ENCODE assay signal across 8 cellular contexts in the genomic region with DNA sequence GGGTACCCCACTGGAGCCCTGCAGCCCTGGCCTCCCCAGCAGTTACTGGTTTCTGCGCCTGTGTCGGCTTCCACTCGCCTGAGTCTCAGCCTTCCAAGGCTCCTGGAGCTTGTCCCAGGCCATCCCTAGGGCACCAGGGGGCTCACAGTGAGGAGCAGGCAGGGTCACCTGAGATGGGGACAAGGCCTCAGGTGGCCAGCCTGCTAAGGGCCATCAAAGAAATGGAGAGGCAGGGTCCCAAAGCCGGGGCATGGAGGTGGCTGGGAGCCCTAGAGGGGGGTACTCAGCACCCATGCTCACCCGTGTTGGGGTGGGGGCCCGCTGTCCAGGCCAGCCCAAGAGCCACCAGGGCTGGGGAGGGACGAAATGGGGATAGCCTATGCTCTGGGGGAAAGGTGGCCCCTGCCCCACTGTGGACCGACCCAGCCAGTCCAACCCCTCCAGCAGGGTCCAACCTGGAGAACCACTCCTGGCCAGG. TPM values are rescaled to one million over a fixed set of nuclear protein-coding genes. Genes with fewer than 3 reads are reported as not detected.
A peak's percentile ranks its signal among the peaks of the same experiment; 100 is the strongest.
DNase-seq lines count a peak whose midpoint lies in the region; ATAC-seq and TF ChIP-seq lines count a peak whose summit lies in the region.

No MANE protein-coding gene starts in this region.

- peaks cover 0 to 1% of the 10 kb centered on the region in 2 donors for H3K36me3 Mint-ChIP-seq in activated T-cell treated with anti-CD3 and anti-CD28 coated beads, Interleukin-2, amount 50 U/mL, for 72 hours (ENCODE audit: insufficient read depth in 2 of 2)

- ATAC-seq in activated T-cell treated with anti-CD3 and anti-CD28 coated beads, Interleukin-2, amount 50 U/mL, for 72 hours (replicated peaks in 1 of 2), result no peak
- no peak for ATAC-seq in GM18520 (IDR thresholded peaks at IDR 0.05; ENCODE audit: unreplicated experiment)
- ATAC-seq in HG03565 (IDR thresholded peaks at IDR 0.05; ENCODE audit: unreplicated experiment), result no peak

- peaks cover 23% of the 10 kb centered on the region for H3K4me1 Mint-ChIP-seq in activated T-cell treated with anti-CD3 and anti-CD28 coated beads, Interleukin-2, amount 50 U/mL, for 72 hours (ENCODE audit: low read depth)

- 37% methylated on average over 8 of the region's 8 CpGs for WGBS in liver

- DNase-seq in activated T-cell treated with anti-CD3 and anti-CD28 coated beads, Interleukin-2, amount 50 U/mL, for 72 hours, result no peak
- DNase-seq in activated T-cell treated with anti-CD3 and anti-CD28 coated beads for 4 hours (no peak), astrocyte of the spinal cord (ENCODE audit: low read depth, low spot score) (no peak), tibial artery (no peak), NK-92 (lab: John Stamatoyannopoulos, UW; ENCODE audit: unreplicated experiment) (no peak)

- no peaks in the 10 kb centered on the region for H3K9me3 ChIP-seq in liver (ENCODE audit: control insufficient read depth in 4 of 4, low read length in 3 of 4)
- no peaks in the 10 kb centered on the region for H3K9me3 ChIP-seq in tibial artery

- H3K9me3 Mint-ChIP-seq in activated T-cell treated with anti-CD3 and anti-CD28 coated beads, Interleukin-2, amount 50 U/mL, for 72 hours, result no peaks in the 10 kb centered on the region

- no peaks in the 10 kb centered on the region for H3K27me3 Mint-ChIP-seq in activated T-cell treated with anti-CD3 and anti-CD28 coated beads, Interleukin-2, amount 50 U/mL, for 72 hours (ENCODE audit: low read depth)

- no peak for TF ChIP-seq RAD21 in liver (IDR thresholded peaks at IDR 0.05)

- intact Hi-C loops in tibial artery (cut with DNase I; ENCODE audit: low total_unique reads), result loop anchor here (5.0 kb wide), 2 partner anchors 59 to 1879 kb away; a partner anchor contains a TSS

- H3K9ac ChIP-seq in liver (ENCODE audit: low read depth in 1 of 2, low read length in 2 of 2), result peak overlapping the region; percentile 76 to 80

- H3K4me3 ChIP-seq in astrocyte of the spinal cord (ENCODE audit: low read depth, low read length) (peak overlapping the region; percentile 66), liver (ENCODE audit: low read depth in 1 of 3, low read length in 3 of 3) (peak overlapping the region; percentile 53 to 92 (median 69)), tibial artery (peak overlapping the region; percentile 65 to 84)

- H3K4me1 ChIP-seq in liver (ENCODE audit: control insufficient read depth in 4 of 4, insufficient read depth in 4 of 4, low read length in 3 of 4) (peaks cover 25 to 77% (median 52%) of the 10 kb centered on the region in 4 donors), tibial artery (peaks cover 0 to 51% (median 29%) of the 10 kb centered on the region in 4 donors)

- in situ Hi-C loops in astrocyte of the spinal cord (cut with HindIII; ENCODE audit: low sequenced_read_pairs), result no loop called here

- H3K27ac Mint-ChIP-seq in activated T-cell treated with anti-CD3 and anti-CD28 coated beads, Interleukin-2, amount 50 U/mL, for 72 hours, result no peak overlapping the region

- peak overlapping the region; percentile 78 to 93 for H3K27ac ChIP-seq in liver (ENCODE audit: low read depth in 1 of 2, low read length in 2 of 2)
- peak overlapping the region; percentile 87 to 98 for H3K27ac ChIP-seq in tibial artery

- TF ChIP-seq CTCF in astrocyte of the spinal cord (IDR thresholded peaks at IDR 0.05; ENCODE audit: low read depth, low read length), result no peak
- TF ChIP-seq CTCF in liver (IDR thresholded peaks at IDR 0.05; ENCODE audit: low read depth, low read length, missing input control), result no peak
- no peak for TF ChIP-seq CTCF in tibial artery (IDR thresholded peaks at IDR 0.05)

- H3K27me3 ChIP-seq in liver (ENCODE audit: control insufficient read depth in 4 of 4, insufficient read depth in 4 of 4, low read length in 3 of 4) (no peaks in the 10 kb centered on the region), tibial artery (no peaks in the 10 kb centered on the region)

- H3K36me3 ChIP-seq in liver (ENCODE audit: control insufficient read depth in 4 of 4, insufficient read depth in 3 of 4, low read depth in 1 of 4, low read length in 3 of 4) (peaks cover 11 to 14% (median 12%) of the 10 kb centered on the region in 4 donors), tibial artery (peaks cover 36 to 46% (median 43%) of the 10 kb centered on the region in 3 donors)

- H3K4me3 Mint-ChIP-seq in activated T-cell treated with anti-CD3 and anti-CD28 coated beads, Interleukin-2, amount 50 U/mL, for 72 hours, result peak overlapping the region; percentile 73 to 79

TF ChIP-seq in liver, 16 proteins besides CTCF, POLR2A, EP300 and RAD21:
- no peak for TF ChIP-seq NR2F2 (IDR thresholded peaks at IDR 0.05)
- no peak for TF ChIP-seq JUND (IDR thresholded peaks at IDR 0.05)
- TF ChIP-seq, protein P1, sequence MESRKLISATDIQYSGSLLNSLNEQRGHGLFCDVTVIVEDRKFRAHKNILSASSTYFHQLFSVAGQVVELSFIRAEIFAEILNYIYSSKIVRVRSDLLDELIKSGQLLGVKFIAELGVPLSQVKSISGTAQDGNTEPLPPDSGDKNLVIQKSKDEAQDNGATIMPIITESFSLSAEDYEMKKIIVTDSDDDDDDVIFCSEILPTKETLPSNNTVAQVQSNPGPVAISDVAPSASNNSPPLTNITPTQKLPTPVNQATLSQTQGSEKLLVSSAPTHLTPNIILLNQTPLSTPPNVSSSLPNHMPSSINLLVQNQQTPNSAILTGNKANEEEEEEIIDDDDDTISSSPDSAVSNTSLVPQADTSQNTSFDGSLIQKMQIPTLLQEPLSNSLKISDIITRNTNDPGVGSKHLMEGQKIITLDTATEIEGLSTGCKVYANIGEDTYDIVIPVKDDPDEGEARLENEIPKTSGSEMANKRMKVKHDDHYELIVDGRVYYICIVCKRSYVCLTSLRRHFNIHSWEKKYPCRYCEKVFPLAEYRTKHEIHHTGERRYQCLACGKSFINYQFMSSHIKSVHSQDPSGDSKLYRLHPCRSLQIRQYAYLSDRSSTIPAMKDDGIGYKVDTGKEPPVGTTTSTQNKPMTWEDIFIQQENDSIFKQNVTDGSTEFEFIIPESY (IDR thresholded peaks at IDR 0.05), result no peak
- TF ChIP-seq YY1 (IDR thresholded peaks at IDR 0.05), result no peak
- TF ChIP-seq SP1 (IDR thresholded peaks at IDR 0.05), result no peak
- TF ChIP-seq GABPA (IDR thresholded peaks at IDR 0.05 in 1 of 2, conservative IDR thresholded peaks at IDR 0.05 in 1 of 2), result no peak

RNA-seq across cellular contexts. Expression of a gene that starts 1.3 kb away (rescaled TPM):
- total RNA-seq in activated T-cell treated with anti-CD3 and anti-CD28 coated beads, Interleukin-2, amount 50 U/mL, for 72 hours, result 10 to 100 TPM; 90.5 to 91.2 TPM
- total RNA-seq in liver, result 100 to 1,000 TPM; 184 to 229 TPM
- 10 to 100 TPM; 53.1 to 75.3 TPM for polyA plus RNA-seq in liver

RNA-seq across cellular contexts. Expression of a gene that starts 31.1 kb away (rescaled TPM):
- 100 to 1,000 TPM; 109 to 121 TPM for total RNA-seq in activated T-cell treated with anti-CD3 and anti-CD28 coated beads, Interleukin-2, amount 50 U/mL, for 72 hours
- total RNA-seq in liver, result 10 to 100 TPM; 40.6 to 59.5 TPM
- 10 to 100 TPM; 47.2 to 74.7 TPM for polyA plus RNA-seq in liver

RNA-seq across cellular contexts. Expression of a gene that starts 45.0 kb away (rescaled TPM):
- total RNA-seq in activated T-cell treated with anti-CD3 and anti-CD28 coated beads, Interleukin-2, amount 50 U/mL, for 72 hours, result 10 to 100 TPM; 55.1 to 73.5 TPM
- 10 to 100 TPM; 59.4 to 66.3 TPM for total RNA-seq in liver
- polyA plus RNA-seq in liver, result 10 to 100 TPM; 53.9 to 58.3 TPM

RNA-seq across cellular contexts. Expression of a gene that starts 45.1 kb away (rescaled TPM):
- total RNA-seq in activated T-cell treated with anti-CD3 and anti-CD28 coated beads, Interleukin-2, amount 50 U/mL, for 72 hours, result 10 to 100 TPM; 31.0 to 42.2 TPM
- 10 to 100 TPM; 15.0 to 23.7 TPM for total RNA-seq in liver
- polyA plus RNA-seq in liver, result 10 to 100 TPM; 23.2 to 36.0 TPM

RNA-seq across cellular contexts. Expression of a gene that starts 59.3 kb away (rescaled TPM):
- 100 to 1,000 TPM; 114 to 125 TPM for total RNA-seq in activated T-cell treated with anti-CD3 and anti-CD28 coated beads, Interleukin-2, amount 50 U/mL, for 72 hours
- total RNA-seq in liver, result 100 to 1,000 TPM in 1 of 2 donors, 10 to 100 TPM in 1; 58.6 to 504 TPM
- polyA plus RNA-seq in liver, result 1,000 to 10,000 TPM in 1 of 2 donors, 100 to 1,000 TPM in 1; 667 to 1,190 TPM
